Comparison of ENCODE assay signal across 22 cellular contexts in genomic region chr16:27220527-27220926, GRCh38.
"Had no signal": no experiment of that assay in that cellular context is flagged by ENCODE, and none has a peak within 500 bp of the region (broad histone marks: within the 10 kb centered on the region; RNA-seq: fewer than 3 reads in every experiment).

No MANE protein-coding gene starts in this region.

- H3K9ac ChIP-seq: SK-N-SH had no signal

- DNase-seq: Karpas-422, KG1, MG63, NCI-H1092, NCI-H1105 treated with DMSO at 0.1 percent for 48 hours, NCI-H1417 treated with DMSO at 0.1 percent for 48 hours, NCI-H146, NCI-H1694 treated with DMSO at 0.1 percent for 48 hours, NCI-H1930, NCI-H2081 treated with DMSO at 0.1 percent for 48 hours, NCI-H2171, NCI-H226, NCI-H446, NCI-H510A, NCI-H524 treated with DMSO at 0.1 percent for 48 hours, NCI-H69, NCI-H774, PC-3, SHP77, SK-N-SH had no signal

- H3K27ac ChIP-seq: RWPE1 had no signal

- H3K27me3 ChIP-seq: MG63 had no signal

- ATAC-seq: Panc1, PC-3 had no signal

- H3K4me2 ChIP-seq: SK-N-SH had no signal

- H3K4me3 ChIP-seq: MG63 had no signal

- H3K9me3 ChIP-seq: MG63, SK-N-SH had no signal
